ENCODE assay signal across 2 cellular contexts in genomic region chr15:57297163-57297593, GRCh38.
TF ChIP-seq lines count a peak whose summit lies in the region.

No MANE protein-coding gene starts in this region.

TF ChIP-seq in GM23338, 12 proteins besides CTCF, POLR2A, EP300 and RAD21 (continued from another document):
- TF ChIP-seq, protein P1, sequence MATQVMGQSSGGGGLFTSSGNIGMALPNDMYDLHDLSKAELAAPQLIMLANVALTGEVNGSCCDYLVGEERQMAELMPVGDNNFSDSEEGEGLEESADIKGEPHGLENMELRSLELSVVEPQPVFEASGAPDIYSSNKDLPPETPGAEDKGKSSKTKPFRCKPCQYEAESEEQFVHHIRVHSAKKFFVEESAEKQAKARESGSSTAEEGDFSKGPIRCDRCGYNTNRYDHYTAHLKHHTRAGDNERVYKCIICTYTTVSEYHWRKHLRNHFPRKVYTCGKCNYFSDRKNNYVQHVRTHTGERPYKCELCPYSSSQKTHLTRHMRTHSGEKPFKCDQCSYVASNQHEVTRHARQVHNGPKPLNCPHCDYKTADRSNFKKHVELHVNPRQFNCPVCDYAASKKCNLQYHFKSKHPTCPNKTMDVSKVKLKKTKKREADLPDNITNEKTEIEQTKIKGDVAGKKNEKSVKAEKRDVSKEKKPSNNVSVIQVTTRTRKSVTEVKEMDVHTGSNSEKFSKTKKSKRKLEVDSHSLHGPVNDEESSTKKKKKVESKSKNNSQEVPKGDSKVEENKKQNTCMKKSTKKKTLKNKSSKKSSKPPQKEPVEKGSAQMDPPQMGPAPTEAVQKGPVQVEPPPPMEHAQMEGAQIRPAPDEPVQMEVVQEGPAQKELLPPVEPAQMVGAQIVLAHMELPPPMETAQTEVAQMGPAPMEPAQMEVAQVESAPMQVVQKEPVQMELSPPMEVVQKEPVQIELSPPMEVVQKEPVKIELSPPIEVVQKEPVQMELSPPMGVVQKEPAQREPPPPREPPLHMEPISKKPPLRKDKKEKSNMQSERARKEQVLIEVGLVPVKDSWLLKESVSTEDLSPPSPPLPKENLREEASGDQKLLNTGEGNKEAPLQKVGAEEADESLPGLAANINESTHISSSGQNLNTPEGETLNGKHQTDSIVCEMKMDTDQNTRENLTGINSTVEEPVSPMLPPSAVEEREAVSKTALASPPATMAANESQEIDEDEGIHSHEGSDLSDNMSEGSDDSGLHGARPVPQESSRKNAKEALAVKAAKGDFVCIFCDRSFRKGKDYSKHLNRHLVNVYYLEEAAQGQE (IDR thresholded peaks at IDR 0.05; ENCODE audit: unreplicated experiment) = no peak
- TF ChIP-seq NANOG (IDR thresholded peaks at IDR 0.05; ENCODE audit: borderline replicate concordance) = no peak
- TF ChIP-seq, protein P2, sequence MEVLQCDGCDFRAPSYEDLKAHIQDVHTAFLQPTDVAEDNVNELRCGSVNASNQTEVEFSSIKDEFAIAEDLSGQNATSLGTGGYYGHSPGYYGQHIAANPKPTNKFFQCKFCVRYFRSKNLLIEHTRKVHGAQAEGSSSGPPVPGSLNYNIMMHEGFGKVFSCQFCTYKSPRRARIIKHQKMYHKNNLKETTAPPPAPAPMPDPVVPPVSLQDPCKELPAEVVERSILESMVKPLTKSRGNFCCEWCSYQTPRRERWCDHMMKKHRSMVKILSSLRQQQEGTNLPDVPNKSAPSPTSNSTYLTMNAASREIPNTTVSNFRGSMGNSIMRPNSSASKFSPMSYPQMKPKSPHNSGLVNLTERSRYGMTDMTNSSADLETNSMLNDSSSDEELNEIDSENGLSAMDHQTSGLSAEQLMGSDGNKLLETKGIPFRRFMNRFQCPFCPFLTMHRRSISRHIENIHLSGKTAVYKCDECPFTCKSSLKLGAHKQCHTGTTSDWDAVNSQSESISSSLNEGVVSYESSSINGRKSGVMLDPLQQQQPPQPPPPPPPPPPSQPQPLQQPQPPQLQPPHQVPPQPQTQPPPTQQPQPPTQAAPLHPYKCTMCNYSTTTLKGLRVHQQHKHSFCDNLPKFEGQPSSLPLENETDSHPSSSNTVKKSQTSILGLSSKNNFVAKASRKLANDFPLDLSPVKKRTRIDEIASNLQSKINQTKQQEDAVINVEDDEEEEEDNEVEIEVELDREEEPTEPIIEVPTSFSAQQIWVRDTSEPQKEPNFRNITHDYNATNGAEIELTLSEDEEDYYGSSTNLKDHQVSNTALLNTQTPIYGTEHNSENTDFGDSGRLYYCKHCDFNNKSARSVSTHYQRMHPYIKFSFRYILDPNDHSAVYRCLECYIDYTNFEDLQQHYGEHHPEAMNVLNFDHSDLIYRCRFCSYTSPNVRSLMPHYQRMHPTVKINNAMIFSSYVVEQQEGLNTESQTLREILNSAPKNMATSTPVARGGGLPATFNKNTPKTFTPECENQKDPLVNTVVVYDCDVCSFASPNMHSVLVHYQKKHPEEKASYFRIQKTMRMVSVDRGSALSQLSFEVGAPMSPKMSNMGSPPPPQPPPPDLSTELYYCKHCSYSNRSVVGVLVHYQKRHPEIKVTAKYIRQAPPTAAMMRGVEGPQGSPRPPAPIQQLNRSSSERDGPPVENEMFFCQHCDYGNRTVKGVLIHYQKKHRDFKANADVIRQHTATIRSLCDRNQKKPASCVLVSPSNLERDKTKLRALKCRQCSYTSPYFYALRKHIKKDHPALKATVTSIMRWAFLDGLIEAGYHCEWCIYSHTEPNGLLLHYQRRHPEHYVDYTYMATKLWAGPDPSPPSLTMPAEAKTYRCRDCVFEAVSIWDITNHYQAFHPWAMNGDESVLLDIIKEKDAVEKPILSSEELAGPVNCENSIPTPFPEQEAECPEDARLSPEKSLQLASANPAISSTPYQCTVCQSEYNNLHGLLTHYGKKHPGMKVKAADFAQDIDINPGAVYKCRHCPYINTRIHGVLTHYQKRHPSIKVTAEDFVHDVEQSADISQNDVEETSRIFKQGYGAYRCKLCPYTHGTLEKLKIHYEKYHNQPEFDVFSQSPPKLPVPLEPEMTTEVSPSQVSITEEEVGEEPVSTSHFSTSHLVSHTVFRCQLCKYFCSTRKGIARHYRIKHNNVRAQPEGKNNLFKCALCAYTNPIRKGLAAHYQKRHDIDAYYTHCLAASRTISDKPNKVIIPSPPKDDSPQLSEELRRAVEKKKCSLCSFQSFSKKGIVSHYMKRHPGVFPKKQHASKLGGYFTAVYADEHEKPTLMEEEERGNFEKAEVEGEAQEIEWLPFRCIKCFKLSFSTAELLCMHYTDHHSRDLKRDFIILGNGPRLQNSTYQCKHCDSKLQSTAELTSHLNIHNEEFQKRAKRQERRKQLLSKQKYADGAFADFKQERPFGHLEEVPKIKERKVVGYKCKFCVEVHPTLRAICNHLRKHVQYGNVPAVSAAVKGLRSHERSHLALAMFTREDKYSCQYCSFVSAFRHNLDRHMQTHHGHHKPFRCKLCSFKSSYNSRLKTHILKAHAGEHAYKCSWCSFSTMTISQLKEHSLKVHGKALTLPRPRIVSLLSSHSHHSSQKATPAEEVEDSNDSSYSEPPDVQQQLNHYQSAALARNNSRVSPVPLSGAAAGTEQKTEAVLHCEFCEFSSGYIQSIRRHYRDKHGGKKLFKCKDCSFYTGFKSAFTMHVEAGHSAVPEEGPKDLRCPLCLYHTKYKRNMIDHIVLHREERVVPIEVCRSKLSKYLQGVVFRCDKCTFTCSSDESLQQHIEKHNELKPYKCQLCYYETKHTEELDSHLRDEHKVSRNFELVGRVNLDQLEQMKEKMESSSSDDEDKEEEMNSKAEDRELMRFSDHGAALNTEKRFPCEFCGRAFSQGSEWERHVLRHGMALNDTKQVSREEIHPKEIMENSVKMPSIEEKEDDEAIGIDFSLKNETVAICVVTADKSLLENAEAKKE (CRISPR knock-in tag; IDR thresholded peaks at IDR 0.05) = no peak
- TF ChIP-seq EZH2phosphoT487 (IDR thresholded peaks at IDR 0.05; ENCODE audit: unreplicated experiment) = no peak

TF ChIP-seq in HepG2, 621 proteins besides CTCF, POLR2A, EP300 and RAD21 (continued from another document):
- TF ChIP-seq, protein P3, sequence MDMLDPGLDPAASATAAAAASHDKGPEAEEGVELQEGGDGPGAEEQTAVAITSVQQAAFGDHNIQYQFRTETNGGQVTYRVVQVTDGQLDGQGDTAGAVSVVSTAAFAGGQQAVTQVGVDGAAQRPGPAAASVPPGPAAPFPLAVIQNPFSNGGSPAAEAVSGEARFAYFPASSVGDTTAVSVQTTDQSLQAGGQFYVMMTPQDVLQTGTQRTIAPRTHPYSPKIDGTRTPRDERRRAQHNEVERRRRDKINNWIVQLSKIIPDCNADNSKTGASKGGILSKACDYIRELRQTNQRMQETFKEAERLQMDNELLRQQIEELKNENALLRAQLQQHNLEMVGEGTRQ (IDR thresholded peaks at IDR 0.05; ENCODE audit: low read depth, low read length) = no peak
- TF ChIP-seq, protein P3 (CRISPR knock-in tag; IDR thresholded peaks at IDR 0.05; ENCODE audit: borderline replicate concordance) = no peak
- TF ChIP-seq MIER3 (CRISPR knock-in tag; IDR thresholded peaks at IDR 0.05; ENCODE audit: borderline replicate concordance) (no peak), ZNF552 (CRISPR knock-in tag; IDR thresholded peaks at IDR 0.05; ENCODE audit: borderline replicate concordance) (no peak), ZNF564 (CRISPR knock-in tag; IDR thresholded peaks at IDR 0.05) (no peak), ZNF281 (CRISPR knock-in tag; IDR thresholded peaks at IDR 0.05; ENCODE audit: borderline replicate concordance) (no peak), ZFP1 (CRISPR knock-in tag; IDR thresholded peaks at IDR 0.05) (no peak), NR2F1 (CRISPR knock-in tag; IDR thresholded peaks at IDR 0.05) (no peak), THYN1 (CRISPR knock-in tag; IDR thresholded peaks at IDR 0.05; ENCODE audit: borderline replicate concordance, low read depth) (no peak)
